In genomic region chr22:23831781-23832180, GRCh38 we compare ENCODE assay signal across 1 cellular context.
TF ChIP-seq lines count a peak whose summit lies in the region.

No MANE protein-coding gene starts in this region.

TF ChIP-seq in GM12878, 131 proteins besides CTCF, POLR2A, EP300 and RAD21:
- TF ChIP-seq CBFB (IDR thresholded peaks at IDR 0.05; ENCODE audit: low read depth), result no peak
